In genomic region chr12:4472045-4472444, GRCh38 we compare ENCODE assay signal across 20 cellular contexts. TPM values are rescaled to one million over a fixed set of nuclear protein-coding genes. Genes with fewer than 3 reads are reported as not detected.
"Had no signal": no experiment of that assay in that cellular context is flagged by ENCODE, and none has a peak within 500 bp of the region (broad histone marks: within the 10 kb centered on the region; RNA-seq: fewer than 3 reads in every experiment).

No MANE protein-coding gene starts in this region.

- DNase-seq: activated naive CD4-positive, alpha-beta T cell; aorta; cerebellar nuclear complex; dermis blood vessel endothelial cell; effector memory CD8-positive, alpha-beta T cell; head of caudate nucleus; lower lobe of right lung; midbrain; naive B cell; stimulated activated CD4-positive, alpha-beta T cell treated with anti-CD3 and anti-CD28 coated beads, Interleukin-1b, Interleukin-23, amount 100 ng/mL, for 48 hours; T-helper 2 cell; tibial artery had no signal

- H3K27ac ChIP-seq: epithelial cell of prostate, lower lobe of right lung, parathyroid adenoma, tibial artery, vagina had no signal

- ATAC-seq: effector memory CD8-positive, alpha-beta T cell had no signal

- H3K4me3 ChIP-seq: lower lobe of right lung, tibial artery, vagina had no signal

- H3K4me1 ChIP-seq: lower lobe of right lung, parathyroid adenoma, tibial artery, vagina had no signal

- H3K36me3 ChIP-seq: lower lobe of right lung, tibial artery, vagina had no signal

- H3K27me3 ChIP-seq: tibial artery, vagina had no signal

- H3K9me3 ChIP-seq: lower lobe of right lung, tibial artery, vagina had no signal

RNA-seq across cellular contexts. Expression of gene FGF6, which starts 26.4 kb away (rescaled TPM):
- total RNA-seq: activated CD8-positive, alpha-beta memory T cell treated with anti-CD3 and anti-CD28 coated beads for 36 hours; aorta; dermis blood vessel endothelial cell; fibroblast of lung; frontal cortex; lower lobe of right lung; renal cortical epithelial cell; subcutaneous adipose tissue; vagina had no signal
- polyA plus RNA-seq: aorta, fibroblast of lung had no signal
